ENCODE assay signal across 1 cellular context in genomic region chr14:104746951-104747481, GRCh38.
TF ChIP-seq lines count a peak whose summit lies in the region.

No MANE protein-coding gene starts in this region.

TF ChIP-seq in HepG2, 621 proteins besides CTCF, POLR2A, EP300 and RAD21:
- TF ChIP-seq SSRP1 (CRISPR knock-in tag; IDR thresholded peaks at IDR 0.05), result no peak
- TF ChIP-seq, protein P1, sequence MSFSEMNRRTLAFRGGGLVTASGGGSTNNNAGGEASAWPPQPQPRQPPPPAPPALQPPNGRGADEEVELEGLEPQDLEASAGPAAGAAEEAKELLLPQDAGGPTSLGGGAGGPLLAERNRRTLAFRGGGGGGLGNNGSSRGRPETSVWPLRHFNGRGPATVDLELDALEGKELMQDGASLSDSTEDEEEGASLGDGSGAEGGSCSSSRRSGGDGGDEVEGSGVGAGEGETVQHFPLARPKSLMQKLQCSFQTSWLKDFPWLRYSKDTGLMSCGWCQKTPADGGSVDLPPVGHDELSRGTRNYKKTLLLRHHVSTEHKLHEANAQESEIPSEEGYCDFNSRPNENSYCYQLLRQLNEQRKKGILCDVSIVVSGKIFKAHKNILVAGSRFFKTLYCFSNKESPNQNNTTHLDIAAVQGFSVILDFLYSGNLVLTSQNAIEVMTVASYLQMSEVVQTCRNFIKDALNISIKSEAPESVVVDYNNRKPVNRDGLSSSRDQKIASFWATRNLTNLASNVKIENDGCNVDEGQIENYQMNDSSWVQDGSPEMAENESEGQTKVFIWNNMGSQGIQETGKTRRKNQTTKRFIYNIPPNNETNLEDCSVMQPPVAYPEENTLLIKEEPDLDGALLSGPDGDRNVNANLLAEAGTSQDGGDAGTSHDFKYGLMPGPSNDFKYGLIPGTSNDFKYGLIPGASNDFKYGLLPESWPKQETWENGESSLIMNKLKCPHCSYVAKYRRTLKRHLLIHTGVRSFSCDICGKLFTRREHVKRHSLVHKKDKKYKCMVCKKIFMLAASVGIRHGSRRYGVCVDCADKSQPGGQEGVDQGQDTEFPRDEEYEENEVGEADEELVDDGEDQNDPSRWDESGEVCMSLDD (CRISPR knock-in tag; IDR thresholded peaks at IDR 0.05; ENCODE audit: borderline replicate concordance), result no peak
- no peak for TF ChIP-seq PRDM15 (CRISPR knock-in tag; IDR thresholded peaks at IDR 0.05)
- TF ChIP-seq BHLHE40 (IDR thresholded peaks at IDR 0.05; ENCODE audit: low read length), result 0 out of 2 replicates have a peak, but pooled peaks have one; percentile 51
- TF ChIP-seq PTBP1 (IDR thresholded peaks at IDR 0.05; ENCODE audit: low read depth, low read length, poor library complexity, severe bottlenecking), result no peak
- TF ChIP-seq ZSCAN20 (CRISPR knock-in tag; IDR thresholded peaks at IDR 0.05; ENCODE audit: borderline replicate concordance), result no peak
- TF ChIP-seq, protein P2, sequence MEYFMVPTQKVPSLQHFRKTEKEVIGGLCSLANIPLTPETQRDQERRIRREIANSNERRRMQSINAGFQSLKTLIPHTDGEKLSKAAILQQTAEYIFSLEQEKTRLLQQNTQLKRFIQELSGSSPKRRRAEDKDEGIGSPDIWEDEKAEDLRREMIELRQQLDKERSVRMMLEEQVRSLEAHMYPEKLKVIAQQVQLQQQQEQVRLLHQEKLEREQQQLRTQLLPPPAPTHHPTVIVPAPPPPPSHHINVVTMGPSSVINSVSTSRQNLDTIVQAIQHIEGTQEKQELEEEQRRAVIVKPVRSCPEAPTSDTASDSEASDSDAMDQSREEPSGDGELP (IDR thresholded peaks at IDR 0.05; ENCODE audit: borderline replicate concordance, low read depth), result peak; percentile 53; the same call in 1 of the 2 replicates
- no peak for TF ChIP-seq ZNF605 (CRISPR knock-in tag; IDR thresholded peaks at IDR 0.05)
- TF ChIP-seq NPAS2 (CRISPR knock-in tag; IDR thresholded peaks at IDR 0.05; ENCODE audit: borderline replicate concordance), result no peak
- no peak for TF ChIP-seq PHF21A (CRISPR knock-in tag; IDR thresholded peaks at IDR 0.05)
- TF ChIP-seq WIZ (CRISPR knock-in tag; IDR thresholded peaks at IDR 0.05), result no peak
- peak; percentile 44; the same call in 1 of the 2 replicates for TF ChIP-seq FOXA3 (CRISPR knock-in tag; IDR thresholded peaks at IDR 0.05)
- no peak for TF ChIP-seq NFRKB (IDR thresholded peaks at IDR 0.05)
- no peak for TF ChIP-seq TOE1 (CRISPR knock-in tag; IDR thresholded peaks at IDR 0.05)
- TF ChIP-seq BORCS8-MEF2B (CRISPR knock-in tag; IDR thresholded peaks at IDR 0.05), result no peak
- TF ChIP-seq HOXA3 (CRISPR knock-in tag; IDR thresholded peaks at IDR 0.05), result no peak
- TF ChIP-seq ZNF780A (CRISPR knock-in tag; IDR thresholded peaks at IDR 0.05), result no peak
- no peak for TF ChIP-seq ATRX (CRISPR knock-in tag; IDR thresholded peaks at IDR 0.05; ENCODE audit: borderline replicate concordance)
- no peak for TF ChIP-seq MATR3 (CRISPR knock-in tag; IDR thresholded peaks at IDR 0.05)
- no peak; the same call in 1 of the 2 replicates for TF ChIP-seq ZNF687 (CRISPR knock-in tag; IDR thresholded peaks at IDR 0.05)
- TF ChIP-seq SNRNP70 (IDR thresholded peaks at IDR 0.05; ENCODE audit: low read depth, low read length), result no peak
- no peak for TF ChIP-seq JARID2 (CRISPR knock-in tag; IDR thresholded peaks at IDR 0.05; ENCODE audit: insufficient replicate concordance)
- TF ChIP-seq HHEX (CRISPR knock-in tag; IDR thresholded peaks at IDR 0.05), result no peak
- no peak for TF ChIP-seq TARDBP (CRISPR knock-in tag; IDR thresholded peaks at IDR 0.05)
- TF ChIP-seq MED1 (CRISPR knock-in tag; IDR thresholded peaks at IDR 0.05), result 0 out of 2 replicates have a peak, but pooled peaks have one; percentile 19
- TF ChIP-seq, protein P3, sequence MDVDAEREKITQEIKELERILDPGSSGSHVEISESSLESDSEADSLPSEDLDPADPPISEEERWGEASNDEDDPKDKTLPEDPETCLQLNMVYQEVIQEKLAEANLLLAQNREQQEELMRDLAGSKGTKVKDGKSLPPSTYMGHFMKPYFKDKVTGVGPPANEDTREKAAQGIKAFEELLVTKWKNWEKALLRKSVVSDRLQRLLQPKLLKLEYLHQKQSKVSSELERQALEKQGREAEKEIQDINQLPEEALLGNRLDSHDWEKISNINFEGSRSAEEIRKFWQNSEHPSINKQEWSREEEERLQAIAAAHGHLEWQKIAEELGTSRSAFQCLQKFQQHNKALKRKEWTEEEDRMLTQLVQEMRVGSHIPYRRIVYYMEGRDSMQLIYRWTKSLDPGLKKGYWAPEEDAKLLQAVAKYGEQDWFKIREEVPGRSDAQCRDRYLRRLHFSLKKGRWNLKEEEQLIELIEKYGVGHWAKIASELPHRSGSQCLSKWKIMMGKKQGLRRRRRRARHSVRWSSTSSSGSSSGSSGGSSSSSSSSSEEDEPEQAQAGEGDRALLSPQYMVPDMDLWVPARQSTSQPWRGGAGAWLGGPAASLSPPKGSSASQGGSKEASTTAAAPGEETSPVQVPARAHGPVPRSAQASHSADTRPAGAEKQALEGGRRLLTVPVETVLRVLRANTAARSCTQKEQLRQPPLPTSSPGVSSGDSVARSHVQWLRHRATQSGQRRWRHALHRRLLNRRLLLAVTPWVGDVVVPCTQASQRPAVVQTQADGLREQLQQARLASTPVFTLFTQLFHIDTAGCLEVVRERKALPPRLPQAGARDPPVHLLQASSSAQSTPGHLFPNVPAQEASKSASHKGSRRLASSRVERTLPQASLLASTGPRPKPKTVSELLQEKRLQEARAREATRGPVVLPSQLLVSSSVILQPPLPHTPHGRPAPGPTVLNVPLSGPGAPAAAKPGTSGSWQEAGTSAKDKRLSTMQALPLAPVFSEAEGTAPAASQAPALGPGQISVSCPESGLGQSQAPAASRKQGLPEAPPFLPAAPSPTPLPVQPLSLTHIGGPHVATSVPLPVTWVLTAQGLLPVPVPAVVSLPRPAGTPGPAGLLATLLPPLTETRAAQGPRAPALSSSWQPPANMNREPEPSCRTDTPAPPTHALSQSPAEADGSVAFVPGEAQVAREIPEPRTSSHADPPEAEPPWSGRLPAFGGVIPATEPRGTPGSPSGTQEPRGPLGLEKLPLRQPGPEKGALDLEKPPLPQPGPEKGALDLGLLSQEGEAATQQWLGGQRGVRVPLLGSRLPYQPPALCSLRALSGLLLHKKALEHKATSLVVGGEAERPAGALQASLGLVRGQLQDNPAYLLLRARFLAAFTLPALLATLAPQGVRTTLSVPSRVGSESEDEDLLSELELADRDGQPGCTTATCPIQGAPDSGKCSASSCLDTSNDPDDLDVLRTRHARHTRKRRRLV (CRISPR knock-in tag; IDR thresholded peaks at IDR 0.05), result no peak
- no peak for TF ChIP-seq FOXA1 (IDR thresholded peaks at IDR 0.05)
- TF ChIP-seq FOXA1 (CRISPR knock-in tag; IDR thresholded peaks at IDR 0.05), result peak; percentile 59
- TF ChIP-seq ZNF777 (CRISPR knock-in tag; IDR thresholded peaks at IDR 0.05), result no peak
